Comparison of ENCODE assay signal across 17 cellular contexts in the genomic region with DNA sequence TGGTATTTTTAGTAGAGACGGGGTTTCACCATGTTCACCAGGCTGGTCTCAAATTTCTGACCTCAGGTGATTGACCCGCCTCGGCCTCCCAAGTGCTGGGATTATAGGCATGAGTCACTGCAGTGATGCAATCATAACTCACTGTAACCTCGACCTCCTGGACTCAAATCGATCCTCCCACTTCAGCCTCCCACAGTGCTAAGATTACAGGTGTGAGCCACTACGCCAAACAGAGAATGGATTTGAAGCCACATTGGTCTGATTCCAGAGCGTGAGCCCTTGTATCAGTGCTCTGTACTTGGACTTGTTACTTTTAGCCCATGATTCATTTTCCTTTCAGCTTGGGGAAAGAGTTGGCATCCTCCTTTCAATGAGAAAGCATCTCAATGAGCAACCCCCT. TPM values are rescaled to one million over a fixed set of nuclear protein-coding genes. Genes with fewer than 3 reads are reported as not detected.
DNase-seq lines count a peak whose midpoint lies in the region; ATAC-seq, FAIRE-seq and TF ChIP-seq lines count a peak whose summit lies in the region.
"Had no signal": no experiment of that assay in that cellular context is flagged by ENCODE, and none has a peak within 500 bp of the region (broad histone marks: within the 10 kb centered on the region; RNA-seq: fewer than 3 reads in every experiment).

No MANE protein-coding gene starts in this region.

- 71 to 81% (median 74%) methylated on average over 7 of the region's 7 CpGs for WGBS in spleen, 5 donors

- no peak overlapping the region for H3K27ac ChIP-seq in spleen
- H3K27ac ChIP-seq: BLaER1, colonic mucosa, stomach had no signal

- peak; percentile 49 to 89 for ATAC-seq in activated naive CD4-positive, alpha-beta T cell treated with anti-CD3 and anti-CD28 coated beads, Interleukin-2, amount 50 U/mL, for 72 hours
- ATAC-seq in HG03521 (IDR thresholded peaks at IDR 0.05; ENCODE audit: unreplicated experiment), result no peak

- H3K4me1 ChIP-seq in spleen, result peaks cover 0 to 18% (median 3%) of the 10 kb centered on the region in 6 donors
- H3K4me1 ChIP-seq: colonic mucosa, stomach had no signal

- no peak overlapping the region for H3K27ac Mint-ChIP-seq in activated naive CD4-positive, alpha-beta T cell treated with anti-CD3 and anti-CD28 coated beads, Interleukin-2, amount 50 U/mL, for 72 hours
- H3K27ac Mint-ChIP-seq: activated naive CD4-positive, alpha-beta T cell treated with anti-CD3 and anti-CD28 coated beads for 36 hours had no signal

- intact Hi-C loops in spleen (cut with DNase I; ENCODE audit: low total_unique reads), result no loop called here

- H3K9me3 Mint-ChIP-seq in activated naive CD4-positive, alpha-beta T cell treated with anti-CD3 and anti-CD28 coated beads, Interleukin-2, amount 50 U/mL, for 72 hours, result no peaks in the 10 kb centered on the region
- H3K9me3 Mint-ChIP-seq: activated naive CD4-positive, alpha-beta T cell treated with anti-CD3 and anti-CD28 coated beads for 36 hours had no signal

- H3K27me3 ChIP-seq in bronchial epithelial cell (ENCODE audit: control insufficient read depth, insufficient read depth, low read length), result no peaks in the 10 kb centered on the region
- H3K27me3 ChIP-seq in spleen (replicated peaks in 1 of 7), result peaks cover 0 to 53% (median 0%) of the 10 kb centered on the region in 7 donors
- H3K27me3 ChIP-seq: BLaER1, colonic mucosa had no signal

- H3K4me3 ChIP-seq in NB4 (ENCODE audit: low read depth, low read length) (no peak overlapping the region), bronchial epithelial cell (ENCODE audit: low read depth, low read length) (no peak overlapping the region), spleen (no peak overlapping the region)
- H3K4me3 ChIP-seq: BLaER1, colonic mucosa, stomach had no signal

- H3K36me3 Mint-ChIP-seq in activated naive CD4-positive, alpha-beta T cell treated with anti-CD3 and anti-CD28 coated beads, Interleukin-2, amount 50 U/mL, for 72 hours, result no peaks in the 10 kb centered on the region

- no peak for FAIRE-seq in bronchial epithelial cell (lab: Jason Lieb, UNC)

- no peak for TF ChIP-seq CTCF in NB4 (IDR thresholded peaks at IDR 0.05; ENCODE audit: low read depth, low read length)
- TF ChIP-seq CTCF in bronchial epithelial cell (IDR thresholded peaks at IDR 0.05; ENCODE audit: insufficient read depth, low read length, severe bottlenecking), result no peak
- no peak for TF ChIP-seq CTCF in spleen (IDR thresholded peaks at IDR 0.05 in 8 of 11, conservative IDR thresholded peaks at IDR 0.05 in 3 of 11)

- no peaks in the 10 kb centered on the region for H3K9me3 ChIP-seq in spleen
- H3K9me3 ChIP-seq: BLaER1, colonic mucosa, stomach had no signal

- TF ChIP-seq POLR2A in NB4 (IDR thresholded peaks at IDR 0.05; ENCODE audit: extremely low read depth, insufficient read length), result no peak
- TF ChIP-seq POLR2A in spleen (IDR thresholded peaks at IDR 0.05), result no peak

- H3K36me3 ChIP-seq in bronchial epithelial cell (ENCODE audit: control insufficient read depth, insufficient read depth, low read length) (no peaks in the 10 kb centered on the region), spleen (no peaks in the 10 kb centered on the region)
- H3K36me3 ChIP-seq: BLaER1, colonic mucosa, stomach had no signal

- no peak for DNase-seq in activated naive CD4-positive, alpha-beta T cell treated with anti-CD3 and anti-CD28 coated beads, Interleukin-2, amount 50 U/mL, for 72 hours (ENCODE audit: low spot score in 2 of 2)
- DNase-seq in activated naive CD4-positive, alpha-beta T cell (lab: John Stamatoyannopoulos, UW), result no peak
- DNase-seq in NB4 (ENCODE audit: low read depth) (peak; percentile 65), bronchial epithelial cell (ENCODE audit: low read depth) (peak; percentile 80), spleen (peak; percentile 2), AG08396 (ENCODE audit: low spot score) (no peak)
- no peak for DNase-seq in activated CD4-positive, alpha-beta T cell treated with anti-CD3 and anti-CD28 coated beads, Interleukin-2, amount 50 U/mL, for 1 hour
- DNase-seq: activated naive CD4-positive, alpha-beta T cell treated with anti-CD3 and anti-CD28 coated beads for 36 hours; colonic mucosa; NCI-H1092 treated with DMSO at 0.1 percent for 48 hours; NCI-H524 treated with DMSO at 0.1 percent for 48 hours; stimulated activated CD4-positive, alpha-beta T cell treated with anti-CD3 and anti-CD28 coated beads, Interleukin-4, amount 100 ng/mL, for 1 hour; stomach had no signal

RNA-seq across cellular contexts. Expression of a gene that starts 14.9 kb away (rescaled TPM):
- not detected for total RNA-seq in activated naive CD4-positive, alpha-beta T cell treated with anti-CD3 and anti-CD28 coated beads, Interleukin-2, amount 50 U/mL, for 72 hours
- total RNA-seq in bronchial epithelial cell (not detected in 2 replicates), spleen (under 1 TPM in 5 of 7 donors, not detected in 2; 0.17 to 0.74 (median 0.49) TPM)
- 1 to 10 TPM in 1 of 3 donors, under 1 TPM in 2; 0.38 to 1.5 (median 0.83) TPM for polyA plus RNA-seq in spleen
- total RNA-seq: activated naive CD4-positive, alpha-beta T cell treated with anti-CD3 and anti-CD28 coated beads for 36 hours; pulmonary artery endothelial cell; SK-MEL-5 had no signal

RNA-seq across cellular contexts. Expression of a gene that starts 23.2 kb away (rescaled TPM):
- not detected for total RNA-seq in activated naive CD4-positive, alpha-beta T cell treated with anti-CD3 and anti-CD28 coated beads, Interleukin-2, amount 50 U/mL, for 72 hours
- not detected in 2 replicates for total RNA-seq in bronchial epithelial cell
- total RNA-seq in spleen, result not detected
- not detected for polyA plus RNA-seq in spleen
- total RNA-seq: activated naive CD4-positive, alpha-beta T cell treated with anti-CD3 and anti-CD28 coated beads for 36 hours; pulmonary artery endothelial cell; SK-MEL-5; stomach had no signal
- polyA plus RNA-seq: stomach had no signal

RNA-seq across cellular contexts. Expression of a gene that starts 33.5 kb away (rescaled TPM):
- total RNA-seq in activated naive CD4-positive, alpha-beta T cell treated with anti-CD3 and anti-CD28 coated beads, Interleukin-2, amount 50 U/mL, for 72 hours, result 1 to 10 TPM; 1.0 to 6.0 TPM
- total RNA-seq in bronchial epithelial cell, result 19.5 and 67.7 TPM in 2 replicates
- total RNA-seq in spleen, result 1 to 10 TPM in 1 of 7 donors, under 1 TPM in 1, not detected in 5; 0.87 to 1.1 TPM
- 1 to 10 TPM; 1.2 to 3.4 (median 1.5) TPM for polyA plus RNA-seq in spleen
- total RNA-seq: pulmonary artery endothelial cell, SK-MEL-5 had no signal

RNA-seq across cellular contexts. Expression of a gene that starts 44.7 kb away (rescaled TPM):
- total RNA-seq in activated naive CD4-positive, alpha-beta T cell treated with anti-CD3 and anti-CD28 coated beads, Interleukin-2, amount 50 U/mL, for 72 hours, result 10 to 100 TPM; 44.1 to 49.2 TPM
- 55.3 and 64.9 TPM in 2 replicates for total RNA-seq in bronchial epithelial cell
- total RNA-seq in spleen, result 10 to 100 TPM; 30.1 to 48.8 (median 35.7) TPM
- 10 to 100 TPM; 11.1 to 17.1 (median 16.5) TPM for polyA plus RNA-seq in spleen

Comparison
In these comparisons a context has a peak if more than half of its experiments do, and no peak if none do; other contexts are left out.
1. DNase-seq: peak in NB4 (single experiment), bronchial epithelial cell (single experiment) and spleen (single experiment); none in activated naive CD4-positive, alpha-beta T cell treated with anti-CD3 and anti-CD28 coated beads, Interleukin-2, amount 50 U/mL, for 72 hours (0 of 2), activated naive CD4-positive, alpha-beta T cell (0 of 4), AG08396 (single experiment) and activated CD4-positive, alpha-beta T cell treated with anti-CD3 and anti-CD28 coated beads, Interleukin-2, amount 50 U/mL, for 1 hour (single experiment).